Comparison of ENCODE assay signal across 1 cellular context in the genomic region with DNA sequence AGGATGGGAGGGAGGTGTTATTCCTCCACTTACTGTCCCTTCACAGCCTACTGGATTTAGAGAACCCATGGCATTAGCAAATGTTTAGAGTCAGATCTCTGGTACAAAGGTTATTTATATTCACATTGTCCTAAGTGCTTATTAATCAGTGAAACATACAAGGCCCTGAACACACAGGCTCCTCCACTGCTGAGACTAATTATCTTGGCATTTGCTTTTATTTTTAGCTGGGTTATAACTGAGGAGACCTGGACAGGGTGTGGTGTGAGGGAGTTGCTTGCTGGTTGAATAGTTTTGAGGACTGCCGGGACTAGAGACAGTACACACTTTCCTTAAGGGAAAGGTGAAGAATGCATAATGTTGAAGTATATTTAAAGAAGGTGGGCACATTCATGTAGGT.
TF ChIP-seq lines count a peak whose summit lies in the region.

No MANE protein-coding gene starts in this region.

TF ChIP-seq in IMR-90, 13 proteins besides CTCF, POLR2A, EP300 and RAD21:
- no peak for TF ChIP-seq CEBPB (IDR thresholded peaks at IDR 0.05; ENCODE audit: low read depth, low read length)
